ENCODE assay signal across 1 cellular context in genomic region chr10:110357871-110358270, GRCh38.
TF ChIP-seq lines count a peak whose summit lies in the region.

No MANE protein-coding gene starts in this region.

TF ChIP-seq in H1, 55 proteins besides CTCF, POLR2A, EP300 and RAD21:
- TF ChIP-seq NANOG (IDR thresholded peaks at IDR 0.05; ENCODE audit: insufficient read depth, low read depth, low read length, poor library complexity, severe bottlenecking) = no peak
- no peak for TF ChIP-seq BRCA1 (IDR thresholded peaks at IDR 0.05; ENCODE audit: low read depth, low read length)
- TF ChIP-seq SP1 (IDR thresholded peaks at IDR 0.05; ENCODE audit: low read depth, low read length) = no peak
- TF ChIP-seq FOSL1 (IDR thresholded peaks at IDR 0.05; ENCODE audit: insufficient read depth, low read depth, low read length) = no peak
- no peak for TF ChIP-seq TAF1 (IDR thresholded peaks at IDR 0.05; ENCODE audit: low read depth, low read length)
- no peak for TF ChIP-seq CBX5 (IDR thresholded peaks at IDR 0.05; ENCODE audit: low read depth, low read length)
- no peak for TF ChIP-seq ZNF274 (IDR thresholded peaks at IDR 0.05; ENCODE audit: borderline replicate concordance, extremely low read depth, low read length)
- TF ChIP-seq POU5F1 (IDR thresholded peaks at IDR 0.05; ENCODE audit: low read depth, low read length) = no peak
- no peak for TF ChIP-seq MAX (IDR thresholded peaks at IDR 0.05)
- TF ChIP-seq ATF2 (IDR thresholded peaks at IDR 0.05; ENCODE audit: low read length) = no peak
- TF ChIP-seq RBBP5 (IDR thresholded peaks at IDR 0.05; ENCODE audit: borderline replicate concordance, low read depth, low read length) = no peak
- TF ChIP-seq SIX5 (IDR thresholded peaks at IDR 0.05; ENCODE audit: low read depth, low read length) = no peak
- no peak for TF ChIP-seq HDAC2 (IDR thresholded peaks at IDR 0.05; ENCODE audit: borderline replicate concordance in 1 of 2, low read depth in 2 of 2, low read length in 2 of 2)
- TF ChIP-seq SAP30 (IDR thresholded peaks at IDR 0.05; ENCODE audit: insufficient read depth, insufficient replicate concordance, low read length) = no peak
- no peak for TF ChIP-seq HDAC6 (IDR thresholded peaks at IDR 0.05; ENCODE audit: low read depth, low read length)
- no peak for TF ChIP-seq RFX5 (IDR thresholded peaks at IDR 0.05; ENCODE audit: borderline replicate concordance, low read depth, low read length)
- TF ChIP-seq RXRA (IDR thresholded peaks at IDR 0.05; ENCODE audit: insufficient read depth, low read depth, low read length) = no peak
- no peak for TF ChIP-seq TAF7 (optimal IDR thresholded peaks at IDR 0.05; ENCODE audit: borderline replicate concordance, low read depth, low read length)
